In the genomic region with DNA sequence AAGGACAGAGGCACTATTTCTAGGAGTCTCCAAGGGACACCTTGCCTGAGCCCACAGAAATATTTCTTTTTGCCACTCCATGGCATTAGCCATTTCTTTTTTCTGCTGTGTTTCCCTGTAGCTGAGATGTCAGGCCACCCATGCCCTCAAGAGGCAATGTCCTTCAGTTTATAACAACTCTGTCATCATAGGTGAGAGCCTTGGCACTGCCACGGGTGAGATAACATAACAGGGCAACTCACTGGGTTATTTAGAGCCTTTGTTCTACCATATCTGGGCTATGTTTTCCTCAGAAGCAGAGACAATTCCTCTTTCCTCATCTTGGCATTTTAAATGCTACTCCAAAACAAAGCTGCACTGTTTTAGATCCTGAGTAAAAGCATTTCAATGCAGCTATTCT, we compare ENCODE assay signal across 14 cellular contexts.
DNase-seq lines count a peak whose midpoint lies in the region; ATAC-seq and TF ChIP-seq lines count a peak whose summit lies in the region.
"Had no signal": no experiment of that assay in that cellular context is flagged by ENCODE, and none has a peak within 500 bp of the region (broad histone marks: within the 10 kb centered on the region; RNA-seq: fewer than 3 reads in every experiment).

No MANE protein-coding gene starts in this region.

- H3K4me3 ChIP-seq in heart left ventricle (no peak overlapping the region), left ventricle myocardium inferior (no peak overlapping the region), MM.1S (ENCODE audit: low read length) (no peak overlapping the region)
- H3K4me3 ChIP-seq: SJCRH30 had no signal

- H4K20me1 ChIP-seq in MM.1S (ENCODE audit: insufficient read depth, low read length) = no peaks in the 10 kb centered on the region

- H3K9ac ChIP-seq in MM.1S (ENCODE audit: low read length) = no peak overlapping the region

- H3F3A ChIP-seq in MM.1S (ENCODE audit: insufficient read depth, low read length) = no peaks in the 10 kb centered on the region

- no peak for TF ChIP-seq POLR2A in heart left ventricle (IDR thresholded peaks at IDR 0.05)

- peaks cover 0 to 6% (median 0%) of the 10 kb centered on the region in 12 donors for H3K4me1 ChIP-seq in heart left ventricle
- peaks cover 4% of the 10 kb centered on the region for H3K4me1 ChIP-seq in left ventricle myocardium inferior
- H3K4me1 ChIP-seq in MM.1S (ENCODE audit: low read length) = peaks cover 3% of the 10 kb centered on the region; the same call in 1 of the 2 replicates
- H3K4me1 ChIP-seq: SJCRH30 had no signal

- H2AFZ ChIP-seq in MM.1S (ENCODE audit: low read length) = no peak overlapping the region

- peak in 1 of 5 donors; percentile 29 for DNase-seq in heart left ventricle
- no peak for DNase-seq in left ventricle myocardium inferior
- DNase-seq in foreskin melanocyte = peak; percentile 36
- peak; percentile 6 for DNase-seq in medulla oblongata (ENCODE audit: extremely low spot score)
- no peak for DNase-seq in MM.1S
- no peak for DNase-seq in HCEC 1CT
- no peak for DNase-seq in GF-D8 (lab: John Stamatoyannopoulos, UW)
- DNase-seq in activated CD4-positive, CD25-positive, alpha-beta regulatory T cell (lab: John Stamatoyannopoulos, UW) = no peak
- DNase-seq: Calu3, Karpas-422, NCI-H1105 treated with DMSO at 0.1 percent for 48 hours, NCI-H187, NCI-H510A treated with DMSO at 0.1 percent for 48 hours, SJCRH30 had no signal

- H3K36me3 ChIP-seq in heart left ventricle (no peaks in the 10 kb centered on the region), left ventricle myocardium inferior (no peaks in the 10 kb centered on the region), MM.1S (replicated peaks; ENCODE audit: insufficient read depth, low read length) (no peaks in the 10 kb centered on the region)
- H3K36me3 ChIP-seq: SJCRH30 had no signal

- no peak overlapping the region for H3K4me2 ChIP-seq in MM.1S (ENCODE audit: low read depth, low read length)

- H3K27me3 ChIP-seq in heart left ventricle = peaks cover 0 to 8% (median 0%) of the 10 kb centered on the region in 9 donors
- no peaks in the 10 kb centered on the region for H3K27me3 ChIP-seq in left ventricle myocardium inferior (ENCODE audit: low read depth)
- H3K27me3 ChIP-seq in MM.1S (replicated peaks; ENCODE audit: insufficient read depth, low read length) = no peaks in the 10 kb centered on the region
- H3K27me3 ChIP-seq: SJCRH30 had no signal

- 9 to 33% (median 21%) methylated on average over 1 of the region's 1 CpG for WGBS in heart left ventricle, 4 donors

- peak in 3 of 4 donors; percentile 45 to 71 (median 63) for ATAC-seq in heart left ventricle

- TF ChIP-seq CTCF in heart left ventricle (IDR thresholded peaks at IDR 0.05) (no peak), left ventricle myocardium inferior (IDR thresholded peaks at IDR 0.05; ENCODE audit: borderline replicate concordance) (no peak), MM.1S (IDR thresholded peaks at IDR 0.05; ENCODE audit: low read length) (no peak)

- intact Hi-C loops in heart left ventricle (cut with DNase I) (loop anchor here (5.0 to 10.0 kb wide), 8 partner anchors 201 to 1774 kb away; no protein-coding TSS in a partner anchor), left ventricle myocardium inferior (cut with micrococcal nuclease) (loop anchor here (10.0 kb wide), 2 partner anchors 201 to 1761 kb away; no protein-coding TSS in a partner anchor)

- H3K79me2 ChIP-seq in MM.1S (ENCODE audit: low read length) = no peaks in the 10 kb centered on the region

- no peaks in the 10 kb centered on the region for H3K9me3 ChIP-seq in heart left ventricle
- H3K9me3 ChIP-seq in left ventricle myocardium inferior (replicated peaks) = no peaks in the 10 kb centered on the region
- no peaks in the 10 kb centered on the region for H3K9me3 ChIP-seq in MM.1S (replicated peaks; ENCODE audit: insufficient read depth, low read length)
- H3K9me3 ChIP-seq: SJCRH30 had no signal

- H3K27ac ChIP-seq in heart left ventricle (no peak overlapping the region), left ventricle myocardium inferior (replicated peaks) (no peak overlapping the region), MM.1S (ENCODE audit: low read length) (no peak overlapping the region)
- H3K27ac ChIP-seq: SJCRH30 had no signal

- H3K9me2 ChIP-seq in MM.1S (replicated peaks; ENCODE audit: insufficient read depth, low read length) = no peaks in the 10 kb centered on the region

Comparison
In these comparisons a context has a peak if more than half of its experiments do, and no peak if none do; other contexts are left out.
1. DNase-seq: peak in foreskin melanocyte (single experiment) and medulla oblongata (single experiment); none in left ventricle myocardium inferior (single experiment), MM.1S (single experiment), HCEC 1CT (single experiment), GF-D8 (single experiment) and activated CD4-positive, CD25-positive, alpha-beta regulatory T cell (0 of 4).